11 cellular contexts compared by ENCODE assay signal in genomic region chr11:114260483-114260882, GRCh38. TPM values are rescaled to one million over a fixed set of nuclear protein-coding genes. Genes with fewer than 3 reads are reported as not detected.
DNase-seq lines count a peak whose midpoint lies in the region; ATAC-seq and TF ChIP-seq lines count a peak whose summit lies in the region.
"Had no signal": no experiment of that assay in that cellular context is flagged by ENCODE, and none has a peak within 500 bp of the region (broad histone marks: within the 10 kb centered on the region; RNA-seq: fewer than 3 reads in every experiment).

No MANE protein-coding gene starts in this region.

- ATAC-seq in body of pancreas (peak; percentile 33), memory B cell (ENCODE audit: low read depth) (no peak), foreskin keratinocyte (no peak), HG03135 (IDR thresholded peaks at IDR 0.05; ENCODE audit: unreplicated experiment) (no peak), SK-N-SH treated with all-trans-retinoic acid at 6 μM for 48 hours (no peak; the same call in 2 of the 3 replicates)

- H3K27me3 ChIP-seq in body of pancreas (no peaks in the 10 kb centered on the region), suprapubic skin (no peaks in the 10 kb centered on the region), foreskin keratinocyte (peaks cover 31% of the 10 kb centered on the region)
- H3K27me3 ChIP-seq: BLaER1 treated with 17β-estradiol and CSF1 and Interleukin-3, amounts not matched to agents 10 nM and 100 nM had no signal

- H3K4me1 Mint-ChIP-seq in memory B cell = peaks cover 11% of the 10 kb centered on the region

- H3K4me3 ChIP-seq in body of pancreas (no peak overlapping the region), suprapubic skin (no peak overlapping the region)
- H3K4me3 ChIP-seq: BLaER1 treated with 17β-estradiol and CSF1 and Interleukin-3, amounts not matched to agents 10 nM and 100 nM had no signal

- intact Hi-C loops in body of pancreas (cut with DNase I) = loop anchor here (5.0 to 10.0 kb wide), 2 partner anchors 268 to 356 kb away; partner anchors contain the start of gene HTR3B

- H3K4me1 ChIP-seq in body of pancreas (peaks cover 53% of the 10 kb centered on the region), suprapubic skin (peaks cover 49% of the 10 kb centered on the region), foreskin keratinocyte (no peaks in the 10 kb centered on the region)

- H3K27me3 Mint-ChIP-seq in memory B cell = no peaks in the 10 kb centered on the region
- H3K27me3 Mint-ChIP-seq: activated naive CD4-positive, alpha-beta T cell treated with anti-CD3 and anti-CD28 coated beads, Interleukin-2, amount 50 U/mL, for 24 hours had no signal

- no peaks in the 10 kb centered on the region for H3K9me3 ChIP-seq in body of pancreas
- H3K9me3 ChIP-seq in suprapubic skin = no peaks in the 10 kb centered on the region
- H3K9me3 ChIP-seq: BLaER1 treated with 17β-estradiol and CSF1 and Interleukin-3, amounts not matched to agents 10 nM and 100 nM had no signal

- H3K9me3 Mint-ChIP-seq in memory B cell = no peaks in the 10 kb centered on the region
- H3K9me3 Mint-ChIP-seq: activated naive CD4-positive, alpha-beta T cell treated with anti-CD3 and anti-CD28 coated beads, Interleukin-2, amount 50 U/mL, for 24 hours had no signal

- no peaks in the 10 kb centered on the region for H3K36me3 Mint-ChIP-seq in memory B cell
- H3K36me3 Mint-ChIP-seq: activated naive CD4-positive, alpha-beta T cell treated with anti-CD3 and anti-CD28 coated beads, Interleukin-2, amount 50 U/mL, for 24 hours had no signal

- H3K36me3 ChIP-seq in body of pancreas (replicated peaks in 1 of 2; ENCODE audit: insufficient read depth in 1 of 2, low read depth in 2 of 2) (peaks cover 0 to 1% of the 10 kb centered on the region in 2 donors), suprapubic skin (peaks cover 6% of the 10 kb centered on the region)
- H3K36me3 ChIP-seq: BLaER1 treated with 17β-estradiol and CSF1 and Interleukin-3, amounts not matched to agents 10 nM and 100 nM had no signal

- H3K27ac Mint-ChIP-seq in memory B cell = no peak overlapping the region
- H3K27ac Mint-ChIP-seq: activated naive CD4-positive, alpha-beta T cell treated with anti-CD3 and anti-CD28 coated beads, Interleukin-2, amount 50 U/mL, for 24 hours had no signal

- WGBS in body of pancreas, 2 donors = 53 to 60% methylated on average over 4 to 9 of the region's 9 CpGs
- 56% methylated on average over 6 of the region's 9 CpGs for WGBS in suprapubic skin

- H3K27ac ChIP-seq in body of pancreas (no peak overlapping the region), suprapubic skin (peak overlapping the region; percentile 60), foreskin keratinocyte (no peak overlapping the region)
- H3K27ac ChIP-seq: BLaER1 treated with 17β-estradiol and CSF1 and Interleukin-3, amounts not matched to agents 10 nM and 100 nM had no signal

- no peak for TF ChIP-seq CTCF in GM13977 (IDR thresholded peaks at IDR 0.05; ENCODE audit: extremely low read depth, insufficient read depth, missing control alignments)
- no peak for TF ChIP-seq CTCF in body of pancreas (IDR thresholded peaks at IDR 0.05)
- TF ChIP-seq CTCF in suprapubic skin (IDR thresholded peaks at IDR 0.05) = no peak
- TF ChIP-seq CTCF in foreskin keratinocyte (conservative IDR thresholded peaks at IDR 0.05) = no peak

- TF ChIP-seq POLR2A in body of pancreas (IDR thresholded peaks at IDR 0.05) (no peak), suprapubic skin (IDR thresholded peaks at IDR 0.05) (no peak)

- TF ChIP-seq EP300 in suprapubic skin (IDR thresholded peaks at IDR 0.05) = no peak

- H3K4me3 Mint-ChIP-seq in memory B cell = no peak overlapping the region
- H3K4me3 Mint-ChIP-seq: activated naive CD4-positive, alpha-beta T cell treated with anti-CD3 and anti-CD28 coated beads, Interleukin-2, amount 50 U/mL, for 24 hours had no signal

- DNase-seq in GM13977 (ENCODE audit: low spot score) (peak; percentile 10), body of pancreas (peak in 2 of 4 donors; percentile 34 to 36), memory B cell (ENCODE audit: low spot score in 2 of 2) (peak; percentile 3 to 18), suprapubic skin (ENCODE audit: low spot score in 2 of 2) (no peak), foreskin keratinocyte (no peak), kidney tubule cell (ENCODE audit: low spot score) (no peak)

- in situ Hi-C loops in GM13977 (cut with MboI; ENCODE audit: low pct_unique_long_range_greater_than_20kb, low sequenced_read_pairs, unreplicated experiment) = loop anchor here (25.0 kb wide), 2 partner anchors 373 to 448 kb away; partner anchors contain the start of gene USP28

TF ChIP-seq in SK-N-SH treated with all-trans-retinoic acid at 6 μM for 48 hours, 23 proteins besides CTCF, POLR2A, EP300 and RAD21:
- TF ChIP-seq RARB (CRISPR knock-in tag; IDR thresholded peaks at IDR 0.05) = no peak
- TF ChIP-seq ESRRG (CRISPR knock-in tag; IDR thresholded peaks at IDR 0.05) = no peak
- TF ChIP-seq, protein P1, sequence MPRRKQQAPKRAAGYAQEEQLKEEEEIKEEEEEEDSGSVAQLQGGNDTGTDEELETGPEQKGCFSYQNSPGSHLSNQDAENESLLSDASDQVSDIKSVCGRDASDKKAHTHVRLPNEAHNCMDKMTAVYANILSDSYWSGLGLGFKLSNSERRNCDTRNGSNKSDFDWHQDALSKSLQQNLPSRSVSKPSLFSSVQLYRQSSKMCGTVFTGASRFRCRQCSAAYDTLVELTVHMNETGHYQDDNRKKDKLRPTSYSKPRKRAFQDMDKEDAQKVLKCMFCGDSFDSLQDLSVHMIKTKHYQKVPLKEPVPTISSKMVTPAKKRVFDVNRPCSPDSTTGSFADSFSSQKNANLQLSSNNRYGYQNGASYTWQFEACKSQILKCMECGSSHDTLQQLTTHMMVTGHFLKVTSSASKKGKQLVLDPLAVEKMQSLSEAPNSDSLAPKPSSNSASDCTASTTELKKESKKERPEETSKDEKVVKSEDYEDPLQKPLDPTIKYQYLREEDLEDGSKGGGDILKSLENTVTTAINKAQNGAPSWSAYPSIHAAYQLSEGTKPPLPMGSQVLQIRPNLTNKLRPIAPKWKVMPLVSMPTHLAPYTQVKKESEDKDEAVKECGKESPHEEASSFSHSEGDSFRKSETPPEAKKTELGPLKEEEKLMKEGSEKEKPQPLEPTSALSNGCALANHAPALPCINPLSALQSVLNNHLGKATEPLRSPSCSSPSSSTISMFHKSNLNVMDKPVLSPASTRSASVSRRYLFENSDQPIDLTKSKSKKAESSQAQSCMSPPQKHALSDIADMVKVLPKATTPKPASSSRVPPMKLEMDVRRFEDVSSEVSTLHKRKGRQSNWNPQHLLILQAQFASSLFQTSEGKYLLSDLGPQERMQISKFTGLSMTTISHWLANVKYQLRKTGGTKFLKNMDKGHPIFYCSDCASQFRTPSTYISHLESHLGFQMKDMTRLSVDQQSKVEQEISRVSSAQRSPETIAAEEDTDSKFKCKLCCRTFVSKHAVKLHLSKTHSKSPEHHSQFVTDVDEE (CRISPR knock-in tag; IDR thresholded peaks at IDR 0.05) = no peak
- no peak for TF ChIP-seq ZFP30 (CRISPR knock-in tag; IDR thresholded peaks at IDR 0.05)
- TF ChIP-seq PATZ1 (CRISPR knock-in tag; IDR thresholded peaks at IDR 0.05; ENCODE audit: borderline replicate concordance) = no peak
- no peak for TF ChIP-seq PPARA (CRISPR knock-in tag; IDR thresholded peaks at IDR 0.05; ENCODE audit: borderline replicate concordance)
- TF ChIP-seq TOX (CRISPR knock-in tag; IDR thresholded peaks at IDR 0.05; ENCODE audit: borderline replicate concordance) = no peak
- TF ChIP-seq ZNF70 (CRISPR knock-in tag; IDR thresholded peaks at IDR 0.05) = no peak
- TF ChIP-seq ZNF565 (CRISPR knock-in tag; conservative IDR thresholded peaks at IDR 0.05; ENCODE audit: low read depth) = no peak
- no peak for TF ChIP-seq SNAI2 (CRISPR knock-in tag; IDR thresholded peaks at IDR 0.05)
- TF ChIP-seq ISL1 (CRISPR knock-in tag; IDR thresholded peaks at IDR 0.05) = no peak
- TF ChIP-seq GLIS3 (CRISPR knock-in tag; IDR thresholded peaks at IDR 0.05) = no peak
- no peak for TF ChIP-seq BACH2 (CRISPR knock-in tag; IDR thresholded peaks at IDR 0.05; ENCODE audit: borderline replicate concordance)
- TF ChIP-seq ARNTL (CRISPR knock-in tag; IDR thresholded peaks at IDR 0.05; ENCODE audit: borderline replicate concordance, low read depth) = no peak
- no peak for TF ChIP-seq OSR1 (CRISPR knock-in tag; IDR thresholded peaks at IDR 0.05)

RNA-seq across cellular contexts. Expression of gene NNMT, which starts 35.7 kb away (rescaled TPM):
- 100 to 1,000 TPM in 1 of 2 donors, 10 to 100 TPM in 1; 74.7 to 276 TPM for total RNA-seq in body of pancreas
- total RNA-seq in suprapubic skin = 100 to 1,000 TPM; 106 to 269 (median 210) TPM
- total RNA-seq in foreskin keratinocyte = not detected in 2 replicates
- polyA plus RNA-seq in foreskin keratinocyte = not detected in 2 replicates
- total RNA-seq: T-helper 1 cell treated with Interleukin-12 subunit alpha and Interleukin-12 subunit beta and Interleukin-4 antibody, amounts not matched to agents 30 ng/mL and 1 ng/mL, for 36 hours had no signal

Comparison
In these comparisons a context has a peak if more than half of its experiments do, and no peak if none do; other contexts are left out.
1. DNase-seq: peak in GM13977 (single experiment) and memory B cell (2 of 2); none in suprapubic skin (0 of 2), foreskin keratinocyte (0 of 2) and kidney tubule cell (single experiment).
2. RNA of gene NNMT, which starts 35.7 kb away (total RNA-seq): 74.7 to 276 TPM in body of pancreas and 106 to 269 TPM in suprapubic skin; not detected in foreskin keratinocyte; every median in the first group is over 10 times any median in the second.